18 cellular contexts compared by ENCODE assay signal in the genomic region with DNA sequence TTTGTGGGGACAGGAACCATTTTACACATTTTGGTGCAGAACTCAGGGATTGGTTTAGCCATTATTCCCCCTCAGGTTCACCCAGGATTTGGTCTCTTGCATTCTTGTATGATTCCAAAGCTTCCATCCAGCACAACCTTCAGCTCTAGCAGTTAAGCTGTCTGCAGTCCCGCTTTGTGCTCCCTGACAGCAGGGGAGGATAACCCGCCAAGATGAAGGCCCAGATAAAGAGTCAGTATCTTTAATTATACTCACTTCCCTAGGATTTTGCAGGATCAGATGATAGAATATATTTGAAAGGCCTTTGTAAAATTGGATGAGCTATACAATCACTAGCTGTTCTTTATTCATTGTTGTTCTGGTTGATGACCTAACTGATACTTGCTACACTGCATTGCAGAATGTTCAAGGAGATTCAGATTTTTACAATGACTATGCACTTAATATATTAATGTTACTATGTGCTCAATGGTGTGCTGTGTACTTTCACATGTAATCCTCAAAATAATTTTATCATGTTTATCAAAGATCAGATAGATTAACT. TPM values are rescaled to one million over a fixed set of nuclear protein-coding genes. Genes with fewer than 3 reads are reported as not detected.
A peak's percentile ranks its signal among the peaks of the same experiment; 100 is the strongest.
DNase-seq lines count a peak whose midpoint lies in the region; ATAC-seq and TF ChIP-seq lines count a peak whose summit lies in the region.
"Had no signal": no experiment of that assay in that cellular context is flagged by ENCODE, and none has a peak within 500 bp of the region (broad histone marks: within the 10 kb centered on the region; RNA-seq: fewer than 3 reads in every experiment).

No MANE protein-coding gene starts in this region.

- H3K4me3 ChIP-seq in vagina: no peak overlapping the region
- H3K4me3 ChIP-seq: cardiac muscle cell, sigmoid colon, tibial nerve had no signal

- no peak for TF ChIP-seq POLR2A in vagina (IDR thresholded peaks at IDR 0.05)

- intact Hi-C loops in left ventricle myocardium superior (cut with micrococcal nuclease) (loop anchor here (10.0 kb wide), 1 partner anchor 49 kb away; a partner anchor contains a TSS), vagina (cut with DNase I) (no loop called here)

- H3K9me3 ChIP-seq in vagina: no peaks in the 10 kb centered on the region
- H3K9me3 ChIP-seq: sigmoid colon, tibial nerve had no signal

- no peak for ATAC-seq in activated T-cell treated with anti-CD3 and anti-CD28 coated beads, Interleukin-2, amount 50 U/mL, for 4 hours
- ATAC-seq in WTC11: peak; percentile 46
- peak; percentile 17 for ATAC-seq in left ventricle myocardium superior
- ATAC-seq: natural killer cell, T-helper 17 cell had no signal

- H3K4me3 Mint-ChIP-seq in activated T-cell treated with anti-CD3 and anti-CD28 coated beads, Interleukin-2, amount 50 U/mL, for 24 hours: no peak overlapping the region
- H3K4me3 Mint-ChIP-seq in activated T-cell treated with anti-CD3 and anti-CD28 coated beads, Interleukin-2, amount 50 U/mL, for 4 hours: no peak overlapping the region
- H3K4me3 Mint-ChIP-seq in WTC11: no peak overlapping the region
- H3K4me3 Mint-ChIP-seq: IgD-negative memory B cell, natural killer cell, T-helper 17 cell had no signal

- no peak overlapping the region for H3K27ac ChIP-seq in vagina
- H3K27ac ChIP-seq: tibial nerve had no signal

- in situ Hi-C loops in KBM-7 (cut with MboI; ENCODE audit: low pct_unique_long_range_greater_than_20kb, low sequenced_read_pairs): no loop called here

- H3K4me1 Mint-ChIP-seq in activated T-cell treated with anti-CD3 and anti-CD28 coated beads, Interleukin-2, amount 50 U/mL, for 24 hours (ENCODE audit: low read depth): peaks cover 41% of the 10 kb centered on the region
- H3K4me1 Mint-ChIP-seq in activated T-cell treated with anti-CD3 and anti-CD28 coated beads, Interleukin-2, amount 50 U/mL, for 4 hours (ENCODE audit: low read depth): peaks cover 23% of the 10 kb centered on the region
- H3K4me1 Mint-ChIP-seq in WTC11: peaks cover 75% of the 10 kb centered on the region

- H3K9me3 Mint-ChIP-seq in activated T-cell treated with anti-CD3 and anti-CD28 coated beads, Interleukin-2, amount 50 U/mL, for 24 hours: no peaks in the 10 kb centered on the region
- H3K9me3 Mint-ChIP-seq in activated T-cell treated with anti-CD3 and anti-CD28 coated beads, Interleukin-2, amount 50 U/mL, for 4 hours: no peaks in the 10 kb centered on the region
- H3K9me3 Mint-ChIP-seq in WTC11: no peaks in the 10 kb centered on the region
- H3K9me3 Mint-ChIP-seq: IgD-negative memory B cell, natural killer cell had no signal

- peaks cover 30% of the 10 kb centered on the region for H3K36me3 Mint-ChIP-seq in activated T-cell treated with anti-CD3 and anti-CD28 coated beads, Interleukin-2, amount 50 U/mL, for 24 hours (ENCODE audit: low read depth)
- no peaks in the 10 kb centered on the region for H3K36me3 Mint-ChIP-seq in activated T-cell treated with anti-CD3 and anti-CD28 coated beads, Interleukin-2, amount 50 U/mL, for 4 hours (ENCODE audit: insufficient read depth)
- 0 out of 2 replicates have a peak, but pooled peaks cover 3% of the 10 kb centered on the region for H3K36me3 Mint-ChIP-seq in WTC11
- H3K36me3 Mint-ChIP-seq: IgD-negative memory B cell, natural killer cell had no signal

- POLR2A ChIA-PET in WTC11 (lab: Charles Lee): interaction anchor here (1.8 kb wide), 1 partner anchor 136 kb away, joined by 4 read pairs; no protein-coding TSS in a partner anchor

- peaks cover 30% of the 10 kb centered on the region for H3K4me1 ChIP-seq in vagina

- H3K27me3 Mint-ChIP-seq in activated T-cell treated with anti-CD3 and anti-CD28 coated beads, Interleukin-2, amount 50 U/mL, for 24 hours: no peaks in the 10 kb centered on the region
- no peaks in the 10 kb centered on the region for H3K27me3 Mint-ChIP-seq in activated T-cell treated with anti-CD3 and anti-CD28 coated beads, Interleukin-2, amount 50 U/mL, for 4 hours (ENCODE audit: low read depth)
- H3K27me3 Mint-ChIP-seq in WTC11 (ENCODE audit: low read depth): no peaks in the 10 kb centered on the region
- H3K27me3 Mint-ChIP-seq: IgD-negative memory B cell, T-helper 17 cell had no signal

- CTCF ChIA-PET in WTC11 (lab: Charles Lee): interaction anchor here (1.0 to 3.0 kb wide), 6 partner anchors 26 to 190 kb away, joined by 3 to 20 read pairs (median 8); a partner anchor contains a TSS

- no peaks in the 10 kb centered on the region for H3K27me3 ChIP-seq in vagina
- H3K27me3 ChIP-seq: cardiac muscle cell, sigmoid colon, tibial nerve had no signal

- no peaks in the 10 kb centered on the region for H3K36me3 ChIP-seq in vagina
- H3K36me3 ChIP-seq: sigmoid colon had no signal

- no peak for TF ChIP-seq CTCF in WTC11 (IDR thresholded peaks at IDR 0.05)
- TF ChIP-seq CTCF in vagina (IDR thresholded peaks at IDR 0.05): no peak

- DNase-seq in activated T-cell treated with anti-CD3 and anti-CD28 coated beads, Interleukin-2, amount 50 U/mL, for 24 hours: no peak
- no peak for DNase-seq in activated T-cell treated with anti-CD3 and anti-CD28 coated beads, Interleukin-2, amount 50 U/mL, for 4 hours
- DNase-seq in WTC11 (ENCODE audit: low spot score) (no peak), left ventricle myocardium superior (no peak), superior temporal gyrus (ENCODE audit: extremely low spot score) (peak; percentile 58), KBM-7 (no peak), cerebellar nuclear complex (lab: John Stamatoyannopoulos, UW) (no peak), vagina (ENCODE audit: extremely low spot score in 2 of 2) (no peak)
- DNase-seq: ACHN, activated gamma-delta T cell, H7, natural killer cell, NCI-H187, sigmoid colon, T-helper 17 cell had no signal

- peak overlapping the region; percentile 4 for H3K27ac Mint-ChIP-seq in activated T-cell treated with anti-CD3 and anti-CD28 coated beads, Interleukin-2, amount 50 U/mL, for 24 hours
- H3K27ac Mint-ChIP-seq in WTC11: peak overlapping the region; percentile 97
- H3K27ac Mint-ChIP-seq: IgD-negative memory B cell, natural killer cell, T-helper 17 cell had no signal

TF ChIP-seq in WTC11, 78 proteins besides CTCF, POLR2A, EP300 and RAD21 (continues in another document):
- TF ChIP-seq SP1 (CRISPR knock-in tag; conservative IDR thresholded peaks at IDR 0.05) (no peak), GABPB1 (CRISPR knock-in tag; IDR thresholded peaks at IDR 0.05) (no peak), TEAD1 (CRISPR knock-in tag; IDR thresholded peaks at IDR 0.05) (0 out of 2 replicates have a peak, but pooled peaks have one; percentile 20), GRHL2 (CRISPR knock-in tag; IDR thresholded peaks at IDR 0.05; ENCODE audit: insufficient replicate concordance, severe bottlenecking) (no peak), ZNF317 (CRISPR knock-in tag; IDR thresholded peaks at IDR 0.05; ENCODE audit: borderline replicate concordance, low read depth) (peak; percentile 99)
- TF ChIP-seq, protein P1, sequence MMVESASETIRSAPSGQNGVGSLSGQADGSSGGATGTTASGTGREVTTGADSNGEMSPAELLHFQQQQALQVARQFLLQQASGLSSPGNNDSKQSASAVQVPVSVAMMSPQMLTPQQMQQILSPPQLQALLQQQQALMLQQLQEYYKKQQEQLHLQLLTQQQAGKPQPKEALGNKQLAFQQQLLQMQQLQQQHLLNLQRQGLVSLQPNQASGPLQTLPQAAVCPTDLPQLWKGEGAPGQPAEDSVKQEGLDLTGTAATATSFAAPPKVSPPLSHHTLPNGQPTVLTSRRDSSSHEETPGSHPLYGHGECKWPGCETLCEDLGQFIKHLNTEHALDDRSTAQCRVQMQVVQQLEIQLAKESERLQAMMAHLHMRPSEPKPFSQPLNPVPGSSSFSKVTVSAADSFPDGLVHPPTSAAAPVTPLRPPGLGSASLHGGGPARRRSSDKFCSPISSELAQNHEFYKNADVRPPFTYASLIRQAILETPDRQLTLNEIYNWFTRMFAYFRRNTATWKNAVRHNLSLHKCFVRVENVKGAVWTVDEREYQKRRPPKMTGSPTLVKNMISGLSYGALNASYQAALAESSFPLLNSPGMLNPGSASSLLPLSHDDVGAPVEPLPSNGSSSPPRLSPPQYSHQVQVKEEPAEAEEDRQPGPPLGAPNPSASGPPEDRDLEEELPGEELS (CRISPR knock-in tag; IDR thresholded peaks at IDR 0.05): no peak
- TF ChIP-seq, protein P2, sequence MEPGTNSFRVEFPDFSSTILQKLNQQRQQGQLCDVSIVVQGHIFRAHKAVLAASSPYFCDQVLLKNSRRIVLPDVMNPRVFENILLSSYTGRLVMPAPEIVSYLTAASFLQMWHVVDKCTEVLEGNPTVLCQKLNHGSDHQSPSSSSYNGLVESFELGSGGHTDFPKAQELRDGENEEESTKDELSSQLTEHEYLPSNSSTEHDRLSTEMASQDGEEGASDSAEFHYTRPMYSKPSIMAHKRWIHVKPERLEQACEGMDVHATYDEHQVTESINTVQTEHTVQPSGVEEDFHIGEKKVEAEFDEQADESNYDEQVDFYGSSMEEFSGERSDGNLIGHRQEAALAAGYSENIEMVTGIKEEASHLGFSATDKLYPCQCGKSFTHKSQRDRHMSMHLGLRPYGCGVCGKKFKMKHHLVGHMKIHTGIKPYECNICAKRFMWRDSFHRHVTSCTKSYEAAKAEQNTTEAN (CRISPR knock-in tag; IDR thresholded peaks at IDR 0.05): no peak

RNA-seq across cellular contexts. Expression of a gene that starts 49.8 kb away (rescaled TPM):
- 100 to 1,000 TPM in 2 of 3 donors, 10 to 100 TPM in 1; 85.9 to 104 (median 103) TPM for total RNA-seq in activated T-cell treated with anti-CD3 and anti-CD28 coated beads, Interleukin-2, amount 50 U/mL, for 4 hours
- total RNA-seq in WTC11 (2021) (328 to 381 TPM (median 374 TPM) in 3 replicates), left ventricle myocardium superior (123 TPM), vagina (12.8 TPM)

Comparison
In these comparisons a context has a peak if more than half of its experiments do, and no peak if none do; other contexts are left out.
1. ATAC-seq: peak in WTC11 (single experiment) and left ventricle myocardium superior (single experiment); none in activated T-cell treated with anti-CD3 and anti-CD28 coated beads, Interleukin-2, amount 50 U/mL, for 4 hours (0 of 2).